In the genomic region with DNA sequence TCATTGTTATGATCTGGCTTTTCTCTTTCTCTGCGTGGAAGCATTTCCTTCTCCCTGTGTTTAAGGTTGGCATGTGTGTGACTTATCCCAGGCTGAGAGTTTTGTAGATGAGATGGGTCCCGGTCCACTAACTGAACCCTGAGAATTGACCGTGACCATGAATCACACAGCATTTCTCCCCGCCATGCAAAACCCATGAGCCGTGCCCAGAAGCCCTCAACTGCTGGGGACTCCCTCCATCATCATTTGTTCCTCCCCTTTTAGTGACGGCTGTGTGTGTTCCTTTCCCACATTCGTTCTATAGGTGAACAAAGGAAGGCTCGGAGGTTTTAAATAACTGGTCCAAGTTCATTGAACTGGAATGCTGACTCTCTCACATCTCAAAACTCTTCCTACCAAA, we compare ENCODE assay signal across 18 cellular contexts. TPM values are rescaled to one million over a fixed set of nuclear protein-coding genes. Genes with fewer than 3 reads are reported as not detected.
DNase-seq lines count a peak whose midpoint lies in the region; ATAC-seq, FAIRE-seq and TF ChIP-seq lines count a peak whose summit lies in the region.
"Had no signal": no experiment of that assay in that cellular context is flagged by ENCODE, and none has a peak within 500 bp of the region (broad histone marks: within the 10 kb centered on the region; RNA-seq: fewer than 3 reads in every experiment).

No MANE protein-coding gene starts in this region.

- H4K20me1 ChIP-seq in hepatocyte (ENCODE audit: insufficient read depth, poor library complexity, severe bottlenecking), result no peaks in the 10 kb centered on the region

- H3K27me3 ChIP-seq in ascending aorta (no peaks in the 10 kb centered on the region), hepatocyte (no peaks in the 10 kb centered on the region), rectal smooth muscle tissue (ENCODE audit: control insufficient read depth, insufficient read depth, low read length) (no peaks in the 10 kb centered on the region)
- H3K27me3 ChIP-seq: foreskin keratinocyte had no signal

- H3K9me3 ChIP-seq in ascending aorta, result no peaks in the 10 kb centered on the region
- H3K9me3 ChIP-seq in hepatocyte (ENCODE audit: low read depth), result peaks cover 6% of the 10 kb centered on the region

- intact Hi-C loops in ascending aorta (cut with DNase I), result no loop called here

- 92% methylated on average over 8 of the region's 8 CpGs for WGBS in hepatocyte (ENCODE audit: low lambda C conversion rate, missing lambda C conversion rate)
- WGBS in urinary bladder, result 87% methylated on average over 8 of the region's 8 CpGs

- FAIRE-seq in GM12892 (lab: Jason Lieb, UNC), result no peak
- FAIRE-seq: small intestine had no signal

- DNase-seq in ascending aorta (ENCODE audit: low spot score in 2 of 2) (no peak), hepatocyte (ENCODE audit: low spot score) (no peak), GM12892 (ENCODE audit: insufficient read length) (no peak)
- no peak for DNase-seq in central memory CD4-positive, alpha-beta T cell
- no peak for DNase-seq in natural killer cell treated with Interleukin-12 subunit alpha and Interleukin-12 subunit beta and Interleukin-15 and Interleukin-18, amount 100 ng/mL, for 72 hours (ENCODE audit: low spot score)
- DNase-seq: activated CD4-positive, alpha-beta T cell treated with anti-CD3 and anti-CD28 coated beads for 48 hours; activated T-cell treated with anti-CD3 and anti-CD28 coated beads, Interleukin-2, amount 50 U/mL, for 4 hours; C1 segment of cervical spinal cord; foreskin keratinocyte; HFFc6; immature natural killer cell; NCI-H2081; NCI-H774; small intestine had no signal

- no peak overlapping the region for H2AFZ ChIP-seq in hepatocyte

- H3K9me3 Mint-ChIP-seq in natural killer cell treated with Interleukin-12 subunit alpha and Interleukin-12 subunit beta and Interleukin-15 and Interleukin-18, amount 100 ng/mL, for 72 hours, result no peaks in the 10 kb centered on the region
- H3K9me3 Mint-ChIP-seq: activated T-cell treated with anti-CD3 and anti-CD28 coated beads, Interleukin-2, amount 50 U/mL, for 4 hours; HFFc6; immature natural killer cell; T-helper 1 cell treated with Interleukin-12 subunit alpha and Interleukin-12 subunit beta and Interleukin-4 antibody, amounts not matched to agents 30 μg/mL and 1 μg/mL, for 36 hours had no signal

- TF ChIP-seq CTCF in ascending aorta (IDR thresholded peaks at IDR 0.05) (no peak), hepatocyte (IDR thresholded peaks at IDR 0.05; ENCODE audit: poor library complexity) (no peak)

- H3K4me2 ChIP-seq in hepatocyte, result peak overlapping the region; percentile 24

- peaks cover 0 to 15% of the 10 kb centered on the region in 2 donors for H3K4me1 ChIP-seq in ascending aorta
- H3K4me1 ChIP-seq in hepatocyte (ENCODE audit: insufficient read depth), result no peaks in the 10 kb centered on the region
- H3K4me1 ChIP-seq in rectal smooth muscle tissue (ENCODE audit: control insufficient read depth, insufficient read depth, low read length), result peaks cover 21% of the 10 kb centered on the region
- H3K4me1 ChIP-seq in urinary bladder (ENCODE audit: insufficient read depth), result peaks cover 2% of the 10 kb centered on the region

- no peaks in the 10 kb centered on the region for H3K9me2 ChIP-seq in hepatocyte (replicated peaks; ENCODE audit: insufficient read depth)

- no peaks in the 10 kb centered on the region for H3K79me2 ChIP-seq in hepatocyte

- no peaks in the 10 kb centered on the region for H3K36me3 Mint-ChIP-seq in natural killer cell treated with Interleukin-12 subunit alpha and Interleukin-12 subunit beta and Interleukin-15 and Interleukin-18, amount 100 ng/mL, for 72 hours
- H3K36me3 Mint-ChIP-seq: immature natural killer cell had no signal

- H3K9ac ChIP-seq in rectal smooth muscle tissue (ENCODE audit: low read length), result no peak overlapping the region

- H3K27me3 Mint-ChIP-seq in natural killer cell treated with Interleukin-12 subunit alpha and Interleukin-12 subunit beta and Interleukin-15 and Interleukin-18, amount 100 ng/mL, for 72 hours, result peaks cover 9 to 28% of the 10 kb centered on the region in 2 donors

- H3K27ac ChIP-seq in ascending aorta (peak overlapping the region; percentile 71 to 74), hepatocyte (peak overlapping the region; percentile 67), rectal smooth muscle tissue (ENCODE audit: low read depth, low read length) (peak overlapping the region; percentile 91), urinary bladder (ENCODE audit: low read depth) (peak overlapping the region; percentile 71)
- H3K27ac ChIP-seq: foreskin keratinocyte had no signal

- H3K27ac Mint-ChIP-seq in natural killer cell treated with Interleukin-12 subunit alpha and Interleukin-12 subunit beta and Interleukin-15 and Interleukin-18, amount 100 ng/mL, for 72 hours, result no peak overlapping the region
- H3K27ac Mint-ChIP-seq: HFFc6; immature natural killer cell; nephron; T-helper 1 cell treated with Interleukin-12 subunit alpha and Interleukin-12 subunit beta and Interleukin-4 antibody, amounts not matched to agents 30 μg/mL and 1 μg/mL, for 36 hours had no signal

- H3K4me3 Mint-ChIP-seq in natural killer cell treated with Interleukin-12 subunit alpha and Interleukin-12 subunit beta and Interleukin-15 and Interleukin-18, amount 100 ng/mL, for 72 hours, result no peak overlapping the region
- H3K4me3 Mint-ChIP-seq: activated T-cell treated with anti-CD3 and anti-CD28 coated beads, Interleukin-2, amount 50 U/mL, for 4 hours; HFFc6; immature natural killer cell; nephron; T-helper 1 cell treated with Interleukin-12 subunit alpha and Interleukin-12 subunit beta and Interleukin-4 antibody, amounts not matched to agents 30 μg/mL and 1 μg/mL, for 36 hours had no signal

- H3K4me3 ChIP-seq in ascending aorta (no peak overlapping the region), hepatocyte (no peak overlapping the region), rectal smooth muscle tissue (ENCODE audit: low read length) (no peak overlapping the region), urinary bladder (ENCODE audit: low read depth, low read length) (no peak overlapping the region)

- H3K4me1 Mint-ChIP-seq in natural killer cell treated with Interleukin-12 subunit alpha and Interleukin-12 subunit beta and Interleukin-15 and Interleukin-18, amount 100 ng/mL, for 72 hours (ENCODE audit: low read depth in 2 of 2), result peaks cover 0 to 3% of the 10 kb centered on the region in 2 donors
- H3K4me1 Mint-ChIP-seq: nephron had no signal

- TF ChIP-seq POLR2A in GM12892 (IDR thresholded peaks at IDR 0.05; ENCODE audit: low read depth, low read length), result no peak

- no peak for ATAC-seq in natural killer cell treated with Interleukin-12 subunit alpha and Interleukin-12 subunit beta and Interleukin-15 and Interleukin-18, amount 100 ng/mL, for 72 hours
- ATAC-seq: activated T-cell treated with anti-CD3 and anti-CD28 coated beads, Interleukin-2, amount 50 U/mL, for 4 hours; foreskin keratinocyte had no signal

- H3K36me3 ChIP-seq in ascending aorta (peaks cover 4 to 9% of the 10 kb centered on the region in 2 donors), hepatocyte (replicated peaks; ENCODE audit: insufficient read depth, low read depth) (no peaks in the 10 kb centered on the region), rectal smooth muscle tissue (ENCODE audit: control insufficient read depth, insufficient read depth, low read length) (no peaks in the 10 kb centered on the region), urinary bladder (ENCODE audit: insufficient read depth) (no peaks in the 10 kb centered on the region)

RNA-seq across cellular contexts. Expression of a gene that starts 30.1 kb away (rescaled TPM):
- not detected for total RNA-seq in ascending aorta
- 0.08 TPM in 1 of 2 replicates, not detected in the other for total RNA-seq in hepatocyte
- 0.41 TPM in 1 of 2 replicates, not detected in the other for polyA plus RNA-seq in hepatocyte
- not detected for total RNA-seq in urinary bladder
- 0.08 TPM for polyA plus RNA-seq in urinary bladder
- total RNA-seq in natural killer cell treated with Interleukin-12 subunit alpha and Interleukin-12 subunit beta and Interleukin-15 and Interleukin-18, amount 100 ng/mL, for 72 hours, result not detected
- polyA plus RNA-seq in GM12892 (2012; ENCODE audit: missing spikeins), result not detected
- total RNA-seq: activated T-cell treated with anti-CD3 and anti-CD28 coated beads, Interleukin-2, amount 50 U/mL, for 4 hours; foreskin keratinocyte had no signal
- polyA plus RNA-seq: immature natural killer cell had no signal

RNA-seq across cellular contexts. Expression of a gene that starts 58.1 kb away (rescaled TPM):
- 109 TPM for total RNA-seq in ascending aorta
- 267 and 324 TPM in 2 replicates for total RNA-seq in hepatocyte
- polyA plus RNA-seq in hepatocyte, result 288 and 290 TPM in 2 replicates
- total RNA-seq in urinary bladder, result 278 TPM
- polyA plus RNA-seq in urinary bladder, result 195 TPM
- 100 to 1,000 TPM; 146 to 153 TPM for total RNA-seq in natural killer cell treated with Interleukin-12 subunit alpha and Interleukin-12 subunit beta and Interleukin-15 and Interleukin-18, amount 100 ng/mL, for 72 hours
- polyA plus RNA-seq in GM12892 (2012; ENCODE audit: missing spikeins), result 149 TPM
